16 cellular contexts compared by ENCODE assay signal in genomic region chr6:12593720-12594540, GRCh38.
DNase-seq lines count a peak whose midpoint lies in the region; ATAC-seq and TF ChIP-seq lines count a peak whose summit lies in the region.
"Had no signal": no experiment of that assay in that cellular context is flagged by ENCODE, and none has a peak within 500 bp of the region (broad histone marks: within the 10 kb centered on the region; RNA-seq: fewer than 3 reads in every experiment).

No MANE protein-coding gene starts in this region.

- H3K4me1 ChIP-seq in H9 (ENCODE audit: insufficient read depth, low read length) (no peaks in the 10 kb centered on the region; the same call in 1 of the 2 replicates), mesenchymal stem cell (ENCODE audit: control insufficient read depth, insufficient read depth, low read depth, low read length) (peaks cover 7% of the 10 kb centered on the region), breast epithelium (no peaks in the 10 kb centered on the region)
- H3K4me1 ChIP-seq: transverse colon had no signal

- H4K20me1 ChIP-seq in H9 (ENCODE audit: control insufficient read depth, insufficient read depth, insufficient read length) = no peaks in the 10 kb centered on the region

- no peak overlapping the region for H3K4me3 ChIP-seq in mesenchymal stem cell (ENCODE audit: insufficient read depth in 1 of 2, low read depth in 1 of 2, low read length in 2 of 2)
- H3K4me3 ChIP-seq in breast epithelium = no peak overlapping the region
- H3K4me3 ChIP-seq: transverse colon had no signal

- POLR2A ChIA-PET in activated CD4-positive, alpha-beta T cell treated with anti-CD3 and anti-CD28 coated beads for 36 hours (lab: Charles Lee) = no interaction called here

- H3K36me3 ChIP-seq in mesenchymal stem cell (ENCODE audit: control insufficient read depth in 1 of 2, insufficient read depth in 2 of 2, low read depth in 1 of 2, low read length in 2 of 2) (no peaks in the 10 kb centered on the region), breast epithelium (no peaks in the 10 kb centered on the region)
- H3K36me3 ChIP-seq: transverse colon had no signal

- no peaks in the 10 kb centered on the region for H3K23me2 ChIP-seq in H9 (ENCODE audit: insufficient read length, low read depth, low read length, poor library complexity, severe bottlenecking)

- peak; percentile 17 for DNase-seq in DMS79 (lab: John Stamatoyannopoulos, UW)
- DNase-seq in H9 = no peak
- DNase-seq in amniotic epithelial cell (ENCODE audit: low read depth) = peak; percentile 69
- no peak for DNase-seq in mesenchymal stem cell
- DNase-seq in NCI-H2196 (lab: John Stamatoyannopoulos, UW; ENCODE audit: unreplicated experiment) = no peak
- no peak for DNase-seq in activated CD4-positive, alpha-beta T cell treated with anti-CD3 and anti-CD28 coated beads for 36 hours
- DNase-seq in breast epithelium (ENCODE audit: low spot score in 2 of 2) = no peak
- DNase-seq in NCI-H2171 (lab: John Stamatoyannopoulos, UW) = no peak
- DNase-seq: activated T-cell treated with anti-CD3 and anti-CD28 coated beads, Interleukin-2, amount 50 U/mL, for 1 hour; central memory CD4-positive, alpha-beta T cell; DND-41; glutamatergic neuron; OCI-M1; T-helper 1 cell; transverse colon had no signal

- H2BK20ac ChIP-seq in H9 (ENCODE audit: low read depth, low read length, poor library complexity, severe bottlenecking) = no peak overlapping the region

- H2BK15ac ChIP-seq in H9 (ENCODE audit: low read depth, low read length) (no peak overlapping the region), mesenchymal stem cell (ENCODE audit: low read depth, poor library complexity, severe bottlenecking) (peak overlapping the region; percentile 71)

- no peaks in the 10 kb centered on the region for H3K79me2 ChIP-seq in H9 (ENCODE audit: insufficient read depth, low read length)

- no peak overlapping the region; a peak in 1 of 7 replicates for H3K27ac Mint-ChIP-seq in H9
- H3K27ac Mint-ChIP-seq in activated CD4-positive, alpha-beta T cell treated with anti-CD3 and anti-CD28 coated beads for 36 hours = no peak overlapping the region
- H3K27ac Mint-ChIP-seq: activated naive CD8-positive, alpha-beta T cell had no signal

- H2BK12ac ChIP-seq in H9 (ENCODE audit: insufficient read length, low read depth, low read length) (peak overlapping the region; percentile 60), mesenchymal stem cell (ENCODE audit: low read length in 2 of 2) (peak overlapping the region; percentile 53 to 59)

- H2AK5ac ChIP-seq in H9 (ENCODE audit: insufficient read length, low read length) (no peak overlapping the region), mesenchymal stem cell (ENCODE audit: low read length, severe bottlenecking) (peak overlapping the region; percentile 34)

- no peak overlapping the region for H3K23ac ChIP-seq in H9 (ENCODE audit: insufficient read length, low read depth, low read length)
- H3K23ac ChIP-seq in mesenchymal stem cell (ENCODE audit: low read length in 2 of 2) = no peak overlapping the region

- no peaks in the 10 kb centered on the region for H3K36me3 Mint-ChIP-seq in H9 (ENCODE audit: insufficient read depth in 1 of 3, low read depth in 3 of 3)
- H3K36me3 Mint-ChIP-seq in activated CD4-positive, alpha-beta T cell treated with anti-CD3 and anti-CD28 coated beads for 36 hours (ENCODE audit: low read depth) = no peaks in the 10 kb centered on the region
- H3K36me3 Mint-ChIP-seq: activated naive CD8-positive, alpha-beta T cell had no signal

- no peak for ATAC-seq in activated CD4-positive, alpha-beta T cell treated with anti-CD3 and anti-CD28 coated beads for 36 hours

- H2AFZ ChIP-seq in H9 (ENCODE audit: low read length) (peak overlapping the region; percentile 26), mesenchymal stem cell (ENCODE audit: low read depth, low read length) (no peak overlapping the region)

- no peak overlapping the region for H3K27ac ChIP-seq in H9 (ENCODE audit: insufficient read length, low read depth, low read length)
- H3K27ac ChIP-seq in mesenchymal stem cell (ENCODE audit: low read length, poor library complexity, severe bottlenecking) = peak overlapping the region; percentile 89
- no peak overlapping the region for H3K27ac ChIP-seq in breast epithelium
- H3K27ac ChIP-seq: transverse colon had no signal

- CTCF ChIA-PET in activated CD4-positive, alpha-beta T cell treated with anti-CD3 and anti-CD28 coated beads for 36 hours (lab: Charles Lee) = interaction anchor here (0.7 kb wide), 1 partner anchor 296 kb away, joined by 3 read pairs; no protein-coding TSS in a partner anchor

- H3K4ac ChIP-seq in H9 (ENCODE audit: low read depth, low read length) (no peak overlapping the region), mesenchymal stem cell (ENCODE audit: low read depth in 1 of 2, low read length in 2 of 2) (peak overlapping the region in 1 of 2 experiments; percentile 60)

- H3K27me3 ChIP-seq in H9 (ENCODE audit: insufficient read depth, low read length) = no peaks in the 10 kb centered on the region
- H3K27me3 ChIP-seq in mesenchymal stem cell (ENCODE audit: control insufficient read depth in 1 of 2, insufficient read depth in 1 of 2, low read length in 2 of 2) = no peaks in the 10 kb centered on the region
- H3K27me3 ChIP-seq in breast epithelium = no peaks in the 10 kb centered on the region
- H3K27me3 ChIP-seq: transverse colon had no signal

- H4K5ac ChIP-seq in H9 (ENCODE audit: insufficient read length, low read depth, low read length) = no peak overlapping the region

- H3K9ac ChIP-seq in H9 (ENCODE audit: extremely low read depth, insufficient read length, low read length) = no peak overlapping the region
- H3K9ac ChIP-seq in mesenchymal stem cell (ENCODE audit: low read length) = no peak overlapping the region

- no peak overlapping the region for H4K8ac ChIP-seq in H9 (replicated peaks; ENCODE audit: insufficient read length, low read depth, low read length)
- no peak overlapping the region for H4K8ac ChIP-seq in mesenchymal stem cell (ENCODE audit: low read length)

- H2BK120ac ChIP-seq in H9 (ENCODE audit: low read depth, low read length, poor library complexity, severe bottlenecking) = no peak overlapping the region
- no peak overlapping the region for H2BK120ac ChIP-seq in mesenchymal stem cell (ENCODE audit: low read depth, low read length)

- H3K4me1 Mint-ChIP-seq in H9 = peaks cover 9 to 18% of the 10 kb centered on the region in 2 experiments
- H3K4me1 Mint-ChIP-seq in activated CD4-positive, alpha-beta T cell treated with anti-CD3 and anti-CD28 coated beads for 36 hours = no peaks in the 10 kb centered on the region

- no peak for TF ChIP-seq CTCF in H9 (conservative IDR thresholded peaks at IDR 0.05)
- no peak for TF ChIP-seq CTCF in breast epithelium (IDR thresholded peaks at IDR 0.05)

- WGBS in H9 (ENCODE audit: extremely low coverage, insufficient read length, low lambda C conversion rate) = no CpG with 5 or more reads among the region's 12 CpGs
- WGBS in mesenchymal stem cell = 86% methylated on average over 12 of the region's 12 CpGs

- intact Hi-C loops in activated CD4-positive, alpha-beta T cell treated with anti-CD3 and anti-CD28 coated beads for 36 hours (cut with DNase I, micrococcal nuclease) = no loop called here
- intact Hi-C loops in breast epithelium (cut with DNase I; ENCODE audit: low total_unique reads) = no loop called here

- H3K14ac ChIP-seq in H9 (ENCODE audit: insufficient read depth, low read length) = 0 out of 2 replicates have a peak overlapping the region, but pooled peaks have one; percentile 27
- H3K14ac ChIP-seq in mesenchymal stem cell (ENCODE audit: low read length in 2 of 2) = no peak overlapping the region

- H3K4me2 ChIP-seq in H9 (ENCODE audit: insufficient read depth, insufficient read length, low read length) = no peak overlapping the region
- H3K4me2 ChIP-seq in mesenchymal stem cell (ENCODE audit: low read length, poor library complexity, severe bottlenecking) = no peak overlapping the region

- no peak overlapping the region for H3T11ph ChIP-seq in H9 (ENCODE audit: low read length)

- H3K9me3 Mint-ChIP-seq in H9 = peaks cover 0 to 1% of the 10 kb centered on the region in 2 experiments; a peak in 1 of 5 replicates
- no peaks in the 10 kb centered on the region for H3K9me3 Mint-ChIP-seq in activated CD4-positive, alpha-beta T cell treated with anti-CD3 and anti-CD28 coated beads for 36 hours (ENCODE audit: low read depth)

- H3K9me3 ChIP-seq in H9 (ENCODE audit: control insufficient read depth, low read depth, low read length) = no peaks in the 10 kb centered on the region
- H3K9me3 ChIP-seq in mesenchymal stem cell (ENCODE audit: control insufficient read depth, low read length) = no peaks in the 10 kb centered on the region
- H3K9me3 ChIP-seq in breast epithelium = no peaks in the 10 kb centered on the region
- H3K9me3 ChIP-seq: transverse colon had no signal

- no peak overlapping the region for H3K4me3 Mint-ChIP-seq in H9
- H3K4me3 Mint-ChIP-seq in activated CD4-positive, alpha-beta T cell treated with anti-CD3 and anti-CD28 coated beads for 36 hours = no peak overlapping the region
- H3K4me3 Mint-ChIP-seq: activated naive CD8-positive, alpha-beta T cell had no signal

- no peak for TF ChIP-seq POLR2A in breast epithelium (IDR thresholded peaks at IDR 0.05)

- peak overlapping the region; percentile 25 for H3K18ac ChIP-seq in H9 (ENCODE audit: insufficient read length, low read depth, low read length)
- peak overlapping the region in 1 of 2 experiments; percentile 59 for H3K18ac ChIP-seq in mesenchymal stem cell (ENCODE audit: low read depth in 1 of 2, low read length in 2 of 2)

- no peaks in the 10 kb centered on the region for H3K79me1 ChIP-seq in H9 (ENCODE audit: insufficient read depth, low read depth, low read length, poor library complexity, severe bottlenecking)
- no peaks in the 10 kb centered on the region for H3K79me1 ChIP-seq in mesenchymal stem cell (replicated peaks; ENCODE audit: low read length, poor library complexity, severe bottlenecking)

- H4K91ac ChIP-seq in H9 (ENCODE audit: insufficient read length, low read depth, low read length) = no peak overlapping the region
- peak overlapping the region; percentile 6 for H4K91ac ChIP-seq in mesenchymal stem cell (ENCODE audit: low read length)

- no peak overlapping the region for H2BK5ac ChIP-seq in H9 (ENCODE audit: insufficient read length, low read length)
- H2BK5ac ChIP-seq in mesenchymal stem cell (ENCODE audit: low read depth, low read length, poor library complexity, severe bottlenecking) = peak overlapping the region; percentile 58

- H3K56ac ChIP-seq in H9 (ENCODE audit: insufficient read length, low read depth, low read length) = no peak overlapping the region

- H3K27me3 Mint-ChIP-seq in H9 (ENCODE audit: low read depth) = no peaks in the 10 kb centered on the region
- H3K27me3 Mint-ChIP-seq in activated CD4-positive, alpha-beta T cell treated with anti-CD3 and anti-CD28 coated beads for 36 hours = peaks cover 7% of the 10 kb centered on the region

Comparison
In these comparisons a context has a peak if more than half of its experiments do, and no peak if none do; other contexts are left out.
1. DNase-seq: peak in DMS79 (single experiment) and amniotic epithelial cell (single experiment); none in H9 (single experiment), mesenchymal stem cell (single experiment), NCI-H2196 (single experiment), activated CD4-positive, alpha-beta T cell treated with anti-CD3 and anti-CD28 coated beads for 36 hours (single experiment), breast epithelium (0 of 2) and NCI-H2171 (single experiment).